11 cellular contexts compared by ENCODE assay signal in the genomic region with DNA sequence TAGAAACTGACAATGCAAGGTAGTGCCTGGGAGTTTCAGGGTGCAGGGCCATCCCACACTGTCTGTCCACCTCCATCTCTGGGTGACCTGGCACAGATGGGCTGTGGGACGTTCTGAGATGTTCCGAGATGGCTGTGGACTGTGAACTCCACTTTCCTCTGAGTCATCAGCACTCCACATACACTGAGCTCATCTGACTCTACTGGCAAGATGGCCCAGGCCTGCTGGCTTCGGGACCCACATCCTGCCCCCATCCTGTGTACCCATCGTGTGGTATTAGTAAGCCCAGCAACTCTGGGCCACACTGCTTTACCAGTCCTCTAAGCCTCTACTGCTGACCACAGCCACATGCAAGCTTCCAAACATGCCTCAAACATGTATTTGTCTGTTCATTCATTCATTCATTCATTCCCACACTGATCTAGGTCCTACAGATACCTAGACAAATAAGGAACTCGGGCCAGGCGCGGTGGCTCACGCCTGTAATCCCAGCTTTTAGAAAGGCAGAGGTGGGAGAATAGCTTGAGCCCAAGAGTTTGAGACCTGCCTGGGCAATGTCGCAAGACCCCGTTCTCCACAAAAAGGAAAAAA.
DNase-seq lines count a peak whose midpoint lies in the region; ATAC-seq and TF ChIP-seq lines count a peak whose summit lies in the region.
"Had no signal": no experiment of that assay in that cellular context is flagged by ENCODE, and none has a peak within 500 bp of the region (broad histone marks: within the 10 kb centered on the region; RNA-seq: fewer than 3 reads in every experiment).

No MANE protein-coding gene starts in this region.

- H3K27me3 ChIP-seq in stomach: no peaks in the 10 kb centered on the region
- H3K27me3 ChIP-seq: pancreas had no signal

- H3K27ac Mint-ChIP-seq in activated T-helper 1 cell treated with anti-CD3 and anti-CD28 coated beads, Interleukin-12 subunit alpha, Interleukin-12 subunit beta, Interleukin-2, Interleukin-4 antibody, amounts not matched to agents 30 ng/mL and 10 ng/mL and 1 ng/mL, durations not matched to agents 14 hours and 24 hours and 36 hours: peak overlapping the region; percentile 80

- no peak for TF ChIP-seq POLR2A in stomach (IDR thresholded peaks at IDR 0.05)

- intact Hi-C loops in activated T-helper 1 cell treated with anti-CD3 and anti-CD28 coated beads, Interleukin-12 subunit alpha, Interleukin-12 subunit beta, Interleukin-2, Interleukin-4 antibody, amounts not matched to agents 30 ng/mL and 10 ng/mL and 1 ng/mL, durations not matched to agents 14 hours and 24 hours and 36 hours (cut with micrococcal nuclease): no loop called here
- intact Hi-C loops in stomach (cut with DNase I; ENCODE audit: low total_unique reads): no loop called here

- no peaks in the 10 kb centered on the region for H3K9me3 Mint-ChIP-seq in activated T-helper 1 cell treated with anti-CD3 and anti-CD28 coated beads, Interleukin-12 subunit alpha, Interleukin-12 subunit beta, Interleukin-2, Interleukin-4 antibody, amounts not matched to agents 30 ng/mL and 10 ng/mL and 1 ng/mL, durations not matched to agents 14 hours and 24 hours and 36 hours

- no peaks in the 10 kb centered on the region for H3K27me3 Mint-ChIP-seq in activated T-helper 1 cell treated with anti-CD3 and anti-CD28 coated beads, Interleukin-12 subunit alpha, Interleukin-12 subunit beta, Interleukin-2, Interleukin-4 antibody, amounts not matched to agents 30 ng/mL and 10 ng/mL and 1 ng/mL, durations not matched to agents 14 hours and 24 hours and 36 hours (ENCODE audit: insufficient read depth)

- peaks cover 52% of the 10 kb centered on the region for H3K4me1 Mint-ChIP-seq in activated T-helper 1 cell treated with anti-CD3 and anti-CD28 coated beads, Interleukin-12 subunit alpha, Interleukin-12 subunit beta, Interleukin-2, Interleukin-4 antibody, amounts not matched to agents 30 ng/mL and 10 ng/mL and 1 ng/mL, durations not matched to agents 14 hours and 24 hours and 36 hours (ENCODE audit: low read depth)

- DNase-seq in stimulated activated CD4-positive, alpha-beta T cell treated with anti-CD3 and anti-CD28 coated beads, Interleukin-12 subunit alpha, Interleukin-12 subunit beta, amount 100 ng/mL, for 48 hours (ENCODE audit: low read depth in 2 of 3, low spot score in 1 of 3): peak in 2 of 3 donors; percentile 26 to 27
- DNase-seq in stimulated activated CD4-positive, alpha-beta T cell treated with anti-CD3 and anti-CD28 coated beads, Interleukin-12 subunit alpha, Interleukin-12 subunit beta, amount 100 ng/mL, for 4 hours: no peak
- peak; percentile 7 for DNase-seq in activated T-helper 1 cell treated with anti-CD3 and anti-CD28 coated beads, Interleukin-12 subunit alpha, Interleukin-12 subunit beta, Interleukin-2, Interleukin-4 antibody, amounts not matched to agents 30 ng/mL and 10 ng/mL and 1 ng/mL, durations not matched to agents 14 hours and 24 hours and 36 hours (ENCODE audit: low spot score)
- DNase-seq in kidney tubule cell (ENCODE audit: low spot score) (peak; percentile 25), stomach (peak; percentile 40), NCI-H146 treated with DMSO at 0.1 percent for 48 hours (lab: John Stamatoyannopoulos, UW; ENCODE audit: unreplicated experiment) (no peak)
- DNase-seq: ACHN, NCI-H1436 had no signal

- peak overlapping the region in 1 of 5 donors; percentile 6 for H3K27ac ChIP-seq in stomach
- H3K27ac ChIP-seq: pancreas had no signal

- H3K4me1 ChIP-seq in stomach: peaks cover 17 to 31% (median 25%) of the 10 kb centered on the region in 4 donors
- H3K4me1 ChIP-seq: pancreas had no signal

- TF ChIP-seq CTCF in stomach (IDR thresholded peaks at IDR 0.05): no peak

- TF ChIP-seq EP300 in stomach (IDR thresholded peaks at IDR 0.05): no peak

- ATAC-seq in HG03469 (IDR thresholded peaks at IDR 0.05; ENCODE audit: unreplicated experiment): no peak
- ATAC-seq in GM21825 (IDR thresholded peaks at IDR 0.05; ENCODE audit: unreplicated experiment): no peak
- ATAC-seq: pancreas had no signal

- H3K4me3 Mint-ChIP-seq in activated T-helper 1 cell treated with anti-CD3 and anti-CD28 coated beads, Interleukin-12 subunit alpha, Interleukin-12 subunit beta, Interleukin-2, Interleukin-4 antibody, amounts not matched to agents 30 ng/mL and 10 ng/mL and 1 ng/mL, durations not matched to agents 14 hours and 24 hours and 36 hours: peak overlapping the region; percentile 11

- H3K36me3 ChIP-seq in stomach: no peaks in the 10 kb centered on the region
- H3K36me3 ChIP-seq: pancreas had no signal

- H3K4me3 ChIP-seq in stomach: no peak overlapping the region
- H3K4me3 ChIP-seq: pancreas had no signal

- H3K9me3 ChIP-seq in stomach: no peaks in the 10 kb centered on the region
- H3K9me3 ChIP-seq: pancreas had no signal

- WGBS in stomach, 5 donors: 68 to 79% (median 74%) methylated on average over 9 to 10 of the region's 10 CpGs

- H3K36me3 Mint-ChIP-seq in activated T-helper 1 cell treated with anti-CD3 and anti-CD28 coated beads, Interleukin-12 subunit alpha, Interleukin-12 subunit beta, Interleukin-2, Interleukin-4 antibody, amounts not matched to agents 30 ng/mL and 10 ng/mL and 1 ng/mL, durations not matched to agents 14 hours and 24 hours and 36 hours (ENCODE audit: low read depth): peaks cover 2% of the 10 kb centered on the region

Comparison
In these comparisons a context has a peak if more than half of its experiments do, and no peak if none do; other contexts are left out.
1. DNase-seq: peak in stimulated activated CD4-positive, alpha-beta T cell treated with anti-CD3 and anti-CD28 coated beads, Interleukin-12 subunit alpha, Interleukin-12 subunit beta, amount 100 ng/mL, for 48 hours (2 of 3), activated T-helper 1 cell treated with anti-CD3 and anti-CD28 coated beads, Interleukin-12 subunit alpha, Interleukin-12 subunit beta, Interleukin-2, Interleukin-4 antibody, amounts not matched to agents 30 ng/mL and 10 ng/mL and 1 ng/mL, durations not matched to agents 14 hours and 24 hours and 36 hours (single experiment), kidney tubule cell (single experiment) and stomach (single experiment); none in stimulated activated CD4-positive, alpha-beta T cell treated with anti-CD3 and anti-CD28 coated beads, Interleukin-12 subunit alpha, Interleukin-12 subunit beta, amount 100 ng/mL, for 4 hours (single experiment) and NCI-H146 treated with DMSO at 0.1 percent for 48 hours (single experiment).